In genomic region chr20:25017257-25017803, GRCh38 we compare ENCODE assay signal across 10 cellular contexts. TPM values are rescaled to one million over a fixed set of nuclear protein-coding genes. Genes with fewer than 3 reads are reported as not detected.
A peak's percentile ranks its signal among the peaks of the same experiment; 100 is the strongest.
DNase-seq lines count a peak whose midpoint lies in the region; TF ChIP-seq lines count a peak whose summit lies in the region.
"Had no signal": no experiment of that assay in that cellular context is flagged by ENCODE, and none has a peak within 500 bp of the region (broad histone marks: within the 10 kb centered on the region; RNA-seq: fewer than 3 reads in every experiment).

No MANE protein-coding gene starts in this region.

- H3K79me2 ChIP-seq in KMS-11 (ENCODE audit: insufficient read depth, low read depth) (no peaks in the 10 kb centered on the region), hepatocyte (no peaks in the 10 kb centered on the region)

- TF ChIP-seq EP300 in stomach (IDR thresholded peaks at IDR 0.05), result no peak

- CTCF ChIA-PET in activated CD4-positive, alpha-beta memory T cell treated with anti-CD3 and anti-CD28 coated beads for 36 hours (lab: Charles Lee), result no interaction called here

- no peak for TF ChIP-seq POLR2A in stomach (IDR thresholded peaks at IDR 0.05)

- WGBS in hepatocyte (ENCODE audit: low lambda C conversion rate, missing lambda C conversion rate), result 32% methylated on average over 14 of the region's 14 CpGs
- WGBS in stomach, 5 donors, result 38 to 69% (median 41%) methylated on average over 11 to 14 of the region's 14 CpGs

- H3K4me1 ChIP-seq in KMS-11 (ENCODE audit: low read depth, poor library complexity, severe bottlenecking) (peaks cover 34% of the 10 kb centered on the region), hepatocyte (ENCODE audit: insufficient read depth) (peaks cover 17% of the 10 kb centered on the region), stomach (peaks cover 32 to 65% (median 54%) of the 10 kb centered on the region in 4 donors)

- H2AFZ ChIP-seq in KMS-11 (ENCODE audit: low read depth), result no peak overlapping the region
- H2AFZ ChIP-seq in hepatocyte, result no peak overlapping the region

- H3K4me1 Mint-ChIP-seq in activated CD4-positive, alpha-beta memory T cell treated with anti-CD3 and anti-CD28 coated beads for 36 hours (ENCODE audit: low read depth), result no peaks in the 10 kb centered on the region
- H3K4me1 Mint-ChIP-seq: activated naive CD8-positive, alpha-beta T cell treated with anti-CD3 and anti-CD28 coated beads for 36 hours had no signal

- TF ChIP-seq CTCF in KMS-11 (conservative IDR thresholded peaks at IDR 0.05; ENCODE audit: low read depth, low read length), result no peak
- TF ChIP-seq CTCF in hepatocyte (IDR thresholded peaks at IDR 0.05; ENCODE audit: poor library complexity), result no peak
- no peak for TF ChIP-seq CTCF in stomach (IDR thresholded peaks at IDR 0.05)

- H3K27me3 Mint-ChIP-seq in activated CD4-positive, alpha-beta memory T cell treated with anti-CD3 and anti-CD28 coated beads for 36 hours, result no peaks in the 10 kb centered on the region
- H3K27me3 Mint-ChIP-seq: activated naive CD8-positive, alpha-beta T cell treated with anti-CD3 and anti-CD28 coated beads for 36 hours had no signal

- intact Hi-C loops in stomach (cut with DNase I; ENCODE audit: low total_unique reads), result no loop called here
- intact Hi-C loops in activated CD4-positive, alpha-beta memory T cell treated with anti-CD3 and anti-CD28 coated beads for 36 hours (cut with micrococcal nuclease), result no loop called here

- no peaks in the 10 kb centered on the region for H4K20me1 ChIP-seq in KMS-11 (ENCODE audit: insufficient read depth)
- no peaks in the 10 kb centered on the region for H4K20me1 ChIP-seq in hepatocyte (ENCODE audit: insufficient read depth, poor library complexity, severe bottlenecking)

- H3K27ac Mint-ChIP-seq in activated CD4-positive, alpha-beta memory T cell treated with anti-CD3 and anti-CD28 coated beads for 36 hours, result no peak overlapping the region
- H3K27ac Mint-ChIP-seq: activated naive CD8-positive, alpha-beta T cell treated with anti-CD3 and anti-CD28 coated beads for 36 hours had no signal

- H3K4me2 ChIP-seq in KMS-11 (peak overlapping the region; percentile 39; the same call in 1 of the 2 replicates), hepatocyte (peak overlapping the region; percentile 51)

- H3K4me3 Mint-ChIP-seq in activated CD4-positive, alpha-beta memory T cell treated with anti-CD3 and anti-CD28 coated beads for 36 hours, result no peak overlapping the region
- H3K4me3 Mint-ChIP-seq: activated naive CD8-positive, alpha-beta T cell treated with anti-CD3 and anti-CD28 coated beads for 36 hours had no signal

- no peak overlapping the region for H3K9ac ChIP-seq in KMS-11

- H3K36me3 Mint-ChIP-seq in activated CD4-positive, alpha-beta memory T cell treated with anti-CD3 and anti-CD28 coated beads for 36 hours, result peaks cover 3% of the 10 kb centered on the region

- H3K36me3 ChIP-seq in KMS-11 (ENCODE audit: insufficient read depth) (no peaks in the 10 kb centered on the region), hepatocyte (replicated peaks; ENCODE audit: insufficient read depth, low read depth) (no peaks in the 10 kb centered on the region), stomach (peaks cover 38 to 85% (median 65%) of the 10 kb centered on the region in 4 donors)

- H3K27me3 ChIP-seq in KMS-11 (ENCODE audit: insufficient read depth, low read depth) (no peaks in the 10 kb centered on the region), hepatocyte (no peaks in the 10 kb centered on the region), stomach (no peaks in the 10 kb centered on the region)

- DNase-seq in NCI-H526 treated with DMSO at 0.1 percent for 48 hours (lab: John Stamatoyannopoulos, UW) (peak; percentile 94), hepatocyte (ENCODE audit: low spot score) (peak; percentile 78), stomach (peak; percentile 98), cortex of kidney (lab: John Stamatoyannopoulos, UW) (no peak)
- no peak for DNase-seq in activated CD4-positive, alpha-beta memory T cell treated with anti-CD3 and anti-CD28 coated beads for 36 hours
- no peak for DNase-seq in stimulated activated CD4-positive, alpha-beta T cell treated with anti-CD3 and anti-CD28 coated beads, Interleukin-12 subunit alpha, Interleukin-12 subunit beta, amount 100 ng/mL, for 4 hours
- DNase-seq: activated naive CD8-positive, alpha-beta T cell treated with anti-CD3 and anti-CD28 coated beads for 36 hours; IMR-90; left ventricle myocardium inferior had no signal

- no peak overlapping the region for H3K4me3 ChIP-seq in KMS-11 (IDR thresholded peaks at IDR 0.05; ENCODE audit: insufficient read depth, low read depth, low read length)
- H3K4me3 ChIP-seq in hepatocyte, result no peak overlapping the region
- no peak overlapping the region for H3K4me3 ChIP-seq in stomach
- H3K4me3 ChIP-seq: left ventricle myocardium inferior had no signal

- POLR2A ChIA-PET in activated CD4-positive, alpha-beta memory T cell treated with anti-CD3 and anti-CD28 coated beads for 36 hours (lab: Charles Lee), result no interaction called here

- H3K27ac ChIP-seq in KMS-11 (no peak overlapping the region), hepatocyte (peak overlapping the region; percentile 57), stomach (peak overlapping the region; percentile 69 to 81 (median 80))
- H3K27ac ChIP-seq: left ventricle myocardium inferior had no signal

- no peaks in the 10 kb centered on the region for H3K9me2 ChIP-seq in hepatocyte (replicated peaks; ENCODE audit: insufficient read depth)

- H3K9me3 ChIP-seq in hepatocyte (ENCODE audit: low read depth), result no peaks in the 10 kb centered on the region
- no peaks in the 10 kb centered on the region for H3K9me3 ChIP-seq in stomach
- H3K9me3 ChIP-seq: left ventricle myocardium inferior had no signal

- no peaks in the 10 kb centered on the region for H3K9me3 Mint-ChIP-seq in activated CD4-positive, alpha-beta memory T cell treated with anti-CD3 and anti-CD28 coated beads for 36 hours
- H3K9me3 Mint-ChIP-seq: activated naive CD8-positive, alpha-beta T cell treated with anti-CD3 and anti-CD28 coated beads for 36 hours had no signal

RNA-seq across cellular contexts. Expression of gene APMAP, which starts 24.8 kb away (rescaled TPM):
- total RNA-seq in hepatocyte (97.7 and 110 TPM in 2 replicates), stomach (10 to 100 TPM; 12.3 to 55.6 (median 39.3) TPM)
- polyA plus RNA-seq in hepatocyte (123 and 125 TPM in 2 replicates), stomach (10 to 100 TPM; 14.4 to 29.5 (median 24.8) TPM)
- 10 to 100 TPM; 45.5 to 46.6 TPM for total RNA-seq in activated CD4-positive, alpha-beta memory T cell treated with anti-CD3 and anti-CD28 coated beads for 36 hours

RNA-seq across cellular contexts. Expression of gene ACSS1, which starts 40.6 kb away (rescaled TPM):
- total RNA-seq in hepatocyte, result 20.5 and 22.2 TPM in 2 replicates
- polyA plus RNA-seq in hepatocyte, result 28.2 and 37.7 TPM in 2 replicates
- total RNA-seq in stomach, result 100 to 1,000 TPM in 1 of 5 donors, 10 to 100 TPM in 3, 1 to 10 TPM in 1; 7.0 to 135 (median 35.6) TPM
- polyA plus RNA-seq in stomach, result 10 to 100 TPM; 35.3 to 37.7 (median 35.9) TPM
- 10 to 100 TPM; 15.2 to 16.2 TPM for total RNA-seq in activated CD4-positive, alpha-beta memory T cell treated with anti-CD3 and anti-CD28 coated beads for 36 hours

Comparison
In these comparisons a context has a peak if more than half of its experiments do, and no peak if none do; other contexts are left out.
1. DNase-seq: peak in NCI-H526 treated with DMSO at 0.1 percent for 48 hours (single experiment), hepatocyte (single experiment) and stomach (single experiment); none in activated CD4-positive, alpha-beta memory T cell treated with anti-CD3 and anti-CD28 coated beads for 36 hours (single experiment), stimulated activated CD4-positive, alpha-beta T cell treated with anti-CD3 and anti-CD28 coated beads, Interleukin-12 subunit alpha, Interleukin-12 subunit beta, amount 100 ng/mL, for 4 hours (single experiment) and cortex of kidney (single experiment).